Comparison of ENCODE assay signal across 19 cellular contexts in genomic region chr7:146865696-146866095, GRCh38.
"Had no signal": no experiment of that assay in that cellular context is flagged by ENCODE, and none has a peak within 500 bp of the region (broad histone marks: within the 10 kb centered on the region; RNA-seq: fewer than 3 reads in every experiment).

No MANE protein-coding gene starts in this region.

- DNase-seq: dermis blood vessel endothelial cell; dorsolateral prefrontal cortex; effector CD4-positive, alpha-beta T cell; effector memory CD4-positive, alpha-beta T cell; foreskin keratinocyte; glutamatergic neuron; head of caudate nucleus; heart right ventricle; hippocampal formation; left cardiac atrium; left lung; left ventricle myocardium superior; lower lobe of right lung; mucosa of descending colon; naive B cell had no signal

- FAIRE-seq: colon, endothelial cell of umbilical vein, islet of Langerhans, keratinocyte had no signal
